8 cellular contexts compared by ENCODE assay signal in the genomic region with DNA sequence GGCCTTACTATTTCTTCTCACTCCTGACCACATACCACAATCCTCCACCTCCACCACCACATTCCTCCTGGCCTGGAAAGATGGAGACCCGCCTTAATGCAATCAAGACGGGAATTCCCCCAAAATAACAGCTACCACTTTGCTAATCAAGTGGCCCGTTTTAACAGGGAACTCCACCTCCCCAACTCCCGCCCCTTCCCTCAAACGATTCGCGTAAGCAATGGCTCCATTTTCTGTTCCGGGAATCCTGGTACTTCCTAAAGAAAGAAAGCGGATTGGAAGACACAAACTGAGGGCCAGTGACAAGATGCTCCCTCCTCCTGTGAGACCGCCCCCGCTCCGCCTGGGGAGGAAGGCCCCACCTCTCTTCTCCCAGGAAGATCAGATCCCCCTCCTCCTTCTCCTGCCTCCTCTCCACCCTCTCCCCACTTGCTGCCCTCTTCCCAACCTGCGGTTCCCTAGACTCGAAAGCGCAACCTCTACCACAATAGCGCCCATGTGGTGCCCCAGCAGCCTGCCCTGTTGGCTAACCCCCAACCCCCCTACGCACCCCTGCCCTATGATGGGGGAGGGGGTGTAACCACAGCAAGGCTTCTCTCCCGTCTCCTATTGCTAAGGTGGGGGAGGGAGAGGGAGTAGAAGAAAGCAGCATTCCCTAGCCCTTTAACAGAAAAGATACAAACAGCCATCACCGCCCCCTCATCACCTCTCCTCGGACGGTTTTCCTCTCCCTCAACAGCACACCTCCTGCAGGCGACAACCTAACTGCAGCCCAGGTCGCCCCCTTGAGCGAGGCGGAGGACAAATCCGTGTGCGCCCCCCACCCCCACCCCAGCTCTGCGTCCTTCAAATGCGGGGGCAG. TPM values are rescaled to one million over a fixed set of nuclear protein-coding genes. Genes with fewer than 3 reads are reported as not detected.
DNase-seq lines count a peak whose midpoint lies in the region; ATAC-seq, FAIRE-seq and TF ChIP-seq lines count a peak whose summit lies in the region.

No MANE protein-coding gene starts in this region.

- H3K27ac ChIP-seq in lung (ENCODE audit: low read depth in 1 of 2, low read length in 1 of 2), result peak overlapping the region; percentile 73 to 84

- H3K9me3 ChIP-seq in lung (ENCODE audit: control insufficient read depth in 2 of 2, insufficient read depth in 1 of 2, low read length in 1 of 2), result no peaks in the 10 kb centered on the region

- DNase-seq in DMS79 (lab: John Stamatoyannopoulos, UW) (peak; percentile 89), GOT3 (lab: John Stamatoyannopoulos, UW) (peak; percentile 45), NCI-H1694 treated with DMSO at 0.1 percent for 48 hours (lab: John Stamatoyannopoulos, UW) (peak; percentile 34), lung (ENCODE audit: low spot score) (peak; percentile 89), stromal cell of bone marrow (ENCODE audit: low read depth) (peak; percentile 97)

- H3K36me3 ChIP-seq in lung (ENCODE audit: control insufficient read depth in 2 of 2, insufficient read depth in 2 of 2, low read length in 2 of 2), result peaks cover 0 to 2% of the 10 kb centered on the region in 2 donors

- H3K27me3 ChIP-seq in lung (ENCODE audit: control insufficient read depth, insufficient read depth), result no peaks in the 10 kb centered on the region

- peak overlapping the region; percentile 92 for H3K4me3 ChIP-seq in lung

- peak; percentile 87 for ATAC-seq in lung (ENCODE audit: insufficient read depth, low FRiP score)
- no peak for ATAC-seq in HG02885 (IDR thresholded peaks at IDR 0.05; ENCODE audit: poor library complexity, unreplicated experiment)

- H3K4me1 ChIP-seq in lung (ENCODE audit: control insufficient read depth in 2 of 2, insufficient read depth in 2 of 2, low read length in 2 of 2), result peaks cover 7 to 14% of the 10 kb centered on the region in 2 donors

- FAIRE-seq in TTC549 (lab: Jason Lieb, UNC) (peak; percentile 5), endometrium (lab: Jason Lieb, UNC) (peak; percentile 31)

- no peak for TF ChIP-seq CTCF in lung (IDR thresholded peaks at IDR 0.05; ENCODE audit: control extremely low read depth, extremely low read depth)

- WGBS in lung, 2 donors, result 2% methylated on average over 29 of the region's 29 CpGs

RNA-seq across cellular contexts. Expression of a gene that starts 0.8 kb away (rescaled TPM):
- 100 to 1,000 TPM in 1 of 2 donors, 10 to 100 TPM in 1; 37.9 to 194 TPM for total RNA-seq in lung
- 100 to 1,000 TPM; 104 to 118 TPM for polyA plus RNA-seq in lung

RNA-seq across cellular contexts. Expression of a gene that starts 15.0 kb away (rescaled TPM):
- under 1 TPM in 1 of 2 donors, not detected in 1; 0.43 TPM for total RNA-seq in lung
- polyA plus RNA-seq in lung, result under 1 TPM; 0.24 to 0.35 TPM

RNA-seq across cellular contexts. Expression of a gene that starts 21.6 kb away (rescaled TPM):
- under 1 TPM; 0.15 to 0.20 TPM for total RNA-seq in lung
- under 1 TPM in 1 of 2 donors, not detected in 1; 0.09 TPM for polyA plus RNA-seq in lung

RNA-seq across cellular contexts. Expression of a gene that starts 31.2 kb away (rescaled TPM):
- 10 to 100 TPM; 13.1 to 61.1 TPM for total RNA-seq in lung
- polyA plus RNA-seq in lung, result 10 to 100 TPM; 65.0 to 69.9 TPM

RNA-seq across cellular contexts. Expression of a gene that starts 42.7 kb away (rescaled TPM):
- under 1 TPM; 0.11 to 0.12 TPM for total RNA-seq in lung
- polyA plus RNA-seq in lung, result under 1 TPM; 0.04 to 0.07 TPM

Comparison
In these comparisons a context has a peak if more than half of its experiments do, and no peak if none do; other contexts are left out.
1. DNase-seq: peak in every context shown above with its lines; median percentile 97 in stromal cell of bone marrow; 89 in DMS79; 89 in lung; 45 in GOT3; 34 in NCI-H1694 treated with DMSO at 0.1 percent for 48 hours.